In the genomic region with DNA sequence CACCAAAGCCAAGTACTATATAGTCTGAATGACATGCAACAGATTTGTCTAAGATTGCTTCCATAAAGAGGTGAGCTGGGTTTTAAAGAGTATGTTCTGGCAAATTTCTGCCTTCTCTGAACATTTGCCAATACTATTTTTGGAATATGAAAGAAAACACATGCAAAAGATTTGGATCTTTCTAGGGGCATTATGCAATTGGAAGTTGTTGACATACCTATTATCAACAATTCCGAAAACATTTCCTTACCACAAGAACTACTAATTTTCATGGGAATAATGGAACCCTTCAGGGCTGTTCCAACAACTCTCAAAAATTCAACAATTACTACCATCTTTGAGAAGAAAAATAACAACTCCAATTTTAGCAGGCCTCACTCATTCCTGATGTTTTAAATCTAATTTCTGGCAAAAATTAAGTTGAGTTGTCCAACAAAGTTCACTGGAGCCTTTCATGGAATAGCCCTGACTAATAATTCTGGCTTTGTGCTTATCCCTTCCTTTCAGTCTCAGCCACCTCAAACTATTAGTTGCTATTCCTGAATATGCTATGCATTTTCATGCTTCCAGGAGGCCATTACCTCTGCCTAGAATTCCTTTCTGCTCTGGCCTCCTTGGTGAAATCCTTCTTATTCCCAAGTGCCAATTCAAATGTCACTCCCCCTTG, we compare ENCODE assay signal across 21 cellular contexts.
DNase-seq lines count a peak whose midpoint lies in the region; FAIRE-seq and TF ChIP-seq lines count a peak whose summit lies in the region.
"Had no signal": no experiment of that assay in that cellular context is flagged by ENCODE, and none has a peak within 500 bp of the region (broad histone marks: within the 10 kb centered on the region; RNA-seq: fewer than 3 reads in every experiment).

No MANE protein-coding gene starts in this region.

- TF ChIP-seq CTCF in fibroblast of villous mesenchyme (IDR thresholded peaks at IDR 0.05; ENCODE audit: insufficient read depth, low read depth, low read length) (no peak), parathyroid adenoma (IDR thresholded peaks at IDR 0.05) (no peak), smooth muscle cell (IDR thresholded peaks at IDR 0.05; ENCODE audit: borderline replicate concordance, insufficient read depth, poor library complexity, severe bottlenecking) (no peak)

- H3F3A ChIP-seq in smooth muscle cell (ENCODE audit: low read depth) = no peaks in the 10 kb centered on the region

- H3K27ac ChIP-seq in parathyroid adenoma (peak overlapping the region; percentile 77), smooth muscle cell (ENCODE audit: low read depth) (no peak overlapping the region)
- H3K27ac ChIP-seq: A549, spleen had no signal

- H2AFZ ChIP-seq in parathyroid adenoma (no peak overlapping the region), smooth muscle cell (ENCODE audit: low read depth) (no peak overlapping the region)

- H3K9ac ChIP-seq in adipocyte (ENCODE audit: low read length) (no peak overlapping the region), parathyroid adenoma (no peak overlapping the region), smooth muscle cell (ENCODE audit: low read depth) (no peak overlapping the region)

- H3K4me3 ChIP-seq in adipocyte (ENCODE audit: low read length) (no peak overlapping the region), fibroblast of villous mesenchyme (ENCODE audit: low read depth, low read length) (no peak overlapping the region), parathyroid adenoma (ENCODE audit: low read depth, low read length) (no peak overlapping the region), smooth muscle cell (no peak overlapping the region)
- H3K4me3 ChIP-seq: A549, spleen, upper lobe of left lung had no signal

- no peaks in the 10 kb centered on the region for H4K20me1 ChIP-seq in smooth muscle cell (ENCODE audit: low read depth)

- H3K27me3 ChIP-seq in adipocyte (replicated peaks; ENCODE audit: control insufficient read depth, insufficient read depth, low read length) = no peaks in the 10 kb centered on the region
- no peaks in the 10 kb centered on the region for H3K27me3 ChIP-seq in parathyroid adenoma (ENCODE audit: control insufficient read depth, insufficient read depth, low read length)
- no peaks in the 10 kb centered on the region for H3K27me3 ChIP-seq in smooth muscle cell (ENCODE audit: low read depth)
- H3K27me3 ChIP-seq: spleen, upper lobe of left lung had no signal

- H3K9me3 ChIP-seq in adipocyte (ENCODE audit: control insufficient read depth, low read length) (no peaks in the 10 kb centered on the region), parathyroid adenoma (ENCODE audit: control insufficient read depth, low read length) (no peaks in the 10 kb centered on the region), smooth muscle cell (replicated peaks; ENCODE audit: low read depth) (no peaks in the 10 kb centered on the region)
- H3K9me3 ChIP-seq: A549, spleen, upper lobe of left lung had no signal

- H3K4me1 ChIP-seq in adipocyte (ENCODE audit: control insufficient read depth, insufficient read depth, low read length) (peaks cover 42% of the 10 kb centered on the region), parathyroid adenoma (peaks cover 8% of the 10 kb centered on the region), smooth muscle cell (ENCODE audit: low read depth) (no peaks in the 10 kb centered on the region)
- H3K4me1 ChIP-seq: A549 had no signal

- H3K36me3 ChIP-seq in adipocyte (ENCODE audit: control insufficient read depth, insufficient read depth, low read length, severe bottlenecking) = no peaks in the 10 kb centered on the region
- H3K36me3 ChIP-seq in parathyroid adenoma (ENCODE audit: control insufficient read depth, insufficient read depth, low read length) = no peaks in the 10 kb centered on the region
- H3K36me3 ChIP-seq in smooth muscle cell (ENCODE audit: low read depth) = no peaks in the 10 kb centered on the region
- H3K36me3 ChIP-seq: spleen, upper lobe of left lung had no signal

- H3K79me2 ChIP-seq in parathyroid adenoma (no peaks in the 10 kb centered on the region), smooth muscle cell (ENCODE audit: low read depth) (no peaks in the 10 kb centered on the region)

- DNase-seq in AG08395 (ENCODE audit: low spot score) = peak; percentile 18
- peak; percentile 55 for DNase-seq in adipocyte (ENCODE audit: low read depth)
- peak; percentile 74 for DNase-seq in fibroblast of villous mesenchyme (ENCODE audit: low read depth)
- DNase-seq in head of caudate nucleus = no peak
- DNase-seq in urothelium cell line (ENCODE audit: low spot score) = no peak
- no peak for DNase-seq in NCI-H1417 treated with DMSO at 0.1 percent for 48 hours (lab: John Stamatoyannopoulos, UW)
- no peak for DNase-seq in smooth muscle cell (lab: John Stamatoyannopoulos, UW; ENCODE audit: unreplicated experiment)
- DNase-seq: activated CD4-positive, alpha-beta T cell treated with anti-CD3 and anti-CD28 coated beads for 4 hours; activated CD8-positive, alpha-beta memory T cell treated with anti-CD3 and anti-CD28 coated beads, Interleukin-2, amount 50 U/mL, for 4 hours; activated gamma-delta T cell treated with Interleukin-2 at 50 U/mL for 16 hours; CD4-positive, alpha-beta memory T cell; DND-41; KBM-7; NCI-H2107; NCI-H748 treated with DMSO at 0.1 percent for 48 hours; nucleus accumbens; spleen; upper lobe of left lung had no signal

- 92% methylated on average over 1 of the region's 1 CpG for WGBS in smooth muscle cell (ENCODE audit: low lambda C conversion rate)

- H3K4me2 ChIP-seq in parathyroid adenoma (ENCODE audit: low read length) (peak overlapping the region; percentile 23), smooth muscle cell (no peak overlapping the region)
- H3K4me2 ChIP-seq: A549 had no signal

- FAIRE-seq in urothelium cell line (lab: Jason Lieb, UNC) = no peak
- FAIRE-seq: A549, GM19239 had no signal

- intact Hi-C loops in head of caudate nucleus (cut with DNase I) = no loop called here

Comparison
In these comparisons a context has a peak if more than half of its experiments do, and no peak if none do; other contexts are left out.
1. DNase-seq: peak in AG08395 (single experiment), adipocyte (single experiment) and fibroblast of villous mesenchyme (single experiment); none in head of caudate nucleus (0 of 42), urothelium cell line (single experiment), NCI-H1417 treated with DMSO at 0.1 percent for 48 hours (single experiment) and smooth muscle cell (single experiment).